Comparison of ENCODE assay signal across 10 cellular contexts in the genomic region with DNA sequence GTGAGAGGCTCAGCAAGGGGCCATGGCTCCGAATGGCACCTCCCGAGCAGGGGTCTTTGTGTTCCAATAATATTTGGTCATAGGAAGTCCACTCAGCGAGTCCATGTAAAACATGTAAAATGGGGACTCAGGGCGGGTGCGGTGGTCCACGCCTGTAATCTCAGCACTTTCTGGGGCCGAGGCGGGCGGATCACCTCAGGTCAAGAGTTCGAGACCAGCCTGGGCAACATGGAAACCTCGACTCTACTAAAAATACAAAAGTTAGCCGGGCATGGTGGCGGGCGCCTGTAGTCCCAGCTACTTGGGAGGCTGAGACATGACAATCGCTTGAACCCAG. TPM values are rescaled to one million over a fixed set of nuclear protein-coding genes. Genes with fewer than 3 reads are reported as not detected.
DNase-seq lines count a peak whose midpoint lies in the region; ATAC-seq, FAIRE-seq and TF ChIP-seq lines count a peak whose summit lies in the region.
"Had no signal": no experiment of that assay in that cellular context is flagged by ENCODE, and none has a peak within 500 bp of the region (broad histone marks: within the 10 kb centered on the region; RNA-seq: fewer than 3 reads in every experiment).

No MANE protein-coding gene starts in this region.

- H3K27me3 Mint-ChIP-seq in activated CD4-positive, alpha-beta memory T cell treated with anti-CD3 and anti-CD28 coated beads for 36 hours: no peaks in the 10 kb centered on the region
- peaks cover 6% of the 10 kb centered on the region for H3K27me3 Mint-ChIP-seq in activated CD4-positive, alpha-beta memory T cell treated with anti-CD3 and anti-CD28 coated beads, Interleukin-2, amount 10 ng/mL, durations not matched to agents 7 days and 5 days
- peaks cover 53% of the 10 kb centered on the region for H3K27me3 Mint-ChIP-seq in WTC11 (ENCODE audit: low read depth)
- peaks cover 13% of the 10 kb centered on the region for H3K27me3 Mint-ChIP-seq in activated T-helper 1 cell treated with anti-CD3 and anti-CD28 coated beads, Interleukin-12 subunit alpha, Interleukin-12 subunit beta, Interleukin-2, Interleukin-4 antibody, amounts not matched to agents 30 ng/mL and 10 ng/mL and 1 ng/mL, durations not matched to agents 14 hours and 24 hours and 36 hours (ENCODE audit: insufficient read depth)

- H3K4me2 ChIP-seq in keratinocyte (ENCODE audit: control insufficient read depth, extremely low read depth, insufficient read depth, low read depth, low read length): peak overlapping the region; percentile 60

- H4K20me1 ChIP-seq in keratinocyte (ENCODE audit: control insufficient read depth, extremely low read depth, insufficient read depth, low read length): no peaks in the 10 kb centered on the region

- dilution Hi-C loops in keratinocyte (cut with MboI; ENCODE audit: extremely low pct_ligation_motif_present, low sequenced_read_pairs): no loop called here

- no peak overlapping the region for H3K27ac ChIP-seq in keratinocyte (ENCODE audit: control insufficient read depth, insufficient read depth, low read length)
- no peak overlapping the region for H3K27ac ChIP-seq in subcutaneous abdominal adipose tissue (ENCODE audit: low read depth, low read length)

- H3K9me3 ChIP-seq in keratinocyte (ENCODE audit: control insufficient read depth, low read depth, low read length) (no peaks in the 10 kb centered on the region), subcutaneous abdominal adipose tissue (ENCODE audit: control insufficient read depth in 5 of 5, low read length in 5 of 5) (peaks cover 0 to 7% (median 3%) of the 10 kb centered on the region in 5 donors)

- DNase-seq in activated CD4-positive, alpha-beta memory T cell treated with anti-CD3 and anti-CD28 coated beads for 36 hours: no peak
- DNase-seq in activated CD4-positive, alpha-beta memory T cell treated with anti-CD3 and anti-CD28 coated beads, Interleukin-2, amount 10 ng/mL, durations not matched to agents 7 days and 5 days: no peak
- no peak for DNase-seq in WTC11 (ENCODE audit: low spot score)
- DNase-seq in keratinocyte (ENCODE audit: low read depth, low spot score): no peak
- DNase-seq in activated T-helper 1 cell treated with anti-CD3 and anti-CD28 coated beads, Interleukin-12 subunit alpha, Interleukin-12 subunit beta, Interleukin-2, Interleukin-4 antibody, amounts not matched to agents 30 ng/mL and 10 ng/mL and 1 ng/mL, durations not matched to agents 14 hours and 24 hours and 36 hours (ENCODE audit: low spot score): no peak
- DNase-seq in T1000 (lab: John Stamatoyannopoulos, UW): no peak

- CTCF ChIA-PET in activated CD4-positive, alpha-beta memory T cell treated with anti-CD3 and anti-CD28 coated beads for 36 hours (lab: Charles Lee): interaction anchor here (0.6 to 3.9 kb wide), 19 partner anchors 9 to 797 kb away, joined by 3 to 70 read pairs (median 4); a partner anchor contains a TSS
- CTCF ChIA-PET in activated CD4-positive, alpha-beta memory T cell treated with anti-CD3 and anti-CD28 coated beads, Interleukin-2, amount 10 ng/mL, durations not matched to agents 7 days and 5 days (lab: Charles Lee): interaction anchor here (0.7 to 7.7 kb wide), 23 partner anchors 8 to 410 kb away, joined by 3 to 123 read pairs (median 4); a partner anchor contains a TSS
- CTCF ChIA-PET in WTC11 (lab: Charles Lee): interaction anchor here (1.0 to 5.7 kb wide), 8 partner anchors 10 to 57 kb away, joined by 3 to 25 read pairs (median 6); no protein-coding TSS in a partner anchor

- no peak for FAIRE-seq in keratinocyte (lab: Jason Lieb, UNC)

- peak overlapping the region; percentile 23 for H3K9ac ChIP-seq in keratinocyte (ENCODE audit: control insufficient read depth, extremely low read depth, insufficient read depth, low read length)
- peak overlapping the region in 3 of 5 donors; percentile 30 to 73 (median 52) for H3K9ac ChIP-seq in subcutaneous abdominal adipose tissue (ENCODE audit: low read length in 5 of 5)

- peaks cover 2% of the 10 kb centered on the region for H3K4me1 ChIP-seq in keratinocyte (ENCODE audit: control insufficient read depth, extremely low read depth, insufficient read depth, low read length)
- H3K4me1 ChIP-seq in subcutaneous abdominal adipose tissue (ENCODE audit: control insufficient read depth in 5 of 5, insufficient read depth in 5 of 5, low read length in 5 of 5): peaks cover 7 to 34% (median 26%) of the 10 kb centered on the region in 5 donors

- H3K27me3 ChIP-seq in keratinocyte (ENCODE audit: control insufficient read depth, extremely low read depth, insufficient read depth, low read length) (peaks cover 6% of the 10 kb centered on the region), subcutaneous abdominal adipose tissue (ENCODE audit: control insufficient read depth in 5 of 5, insufficient read depth in 4 of 5, low read length in 5 of 5) (no peaks in the 10 kb centered on the region)

- H3K9me3 Mint-ChIP-seq in activated CD4-positive, alpha-beta memory T cell treated with anti-CD3 and anti-CD28 coated beads for 36 hours: no peaks in the 10 kb centered on the region
- H3K9me3 Mint-ChIP-seq in activated CD4-positive, alpha-beta memory T cell treated with anti-CD3 and anti-CD28 coated beads, Interleukin-2, amount 10 ng/mL, durations not matched to agents 7 days and 5 days: no peaks in the 10 kb centered on the region
- peaks cover 6% of the 10 kb centered on the region; the same call in 1 of the 2 replicates for H3K9me3 Mint-ChIP-seq in WTC11
- H3K9me3 Mint-ChIP-seq in activated T-helper 1 cell treated with anti-CD3 and anti-CD28 coated beads, Interleukin-12 subunit alpha, Interleukin-12 subunit beta, Interleukin-2, Interleukin-4 antibody, amounts not matched to agents 30 ng/mL and 10 ng/mL and 1 ng/mL, durations not matched to agents 14 hours and 24 hours and 36 hours: no peaks in the 10 kb centered on the region

- intact Hi-C loops in activated CD4-positive, alpha-beta memory T cell treated with anti-CD3 and anti-CD28 coated beads for 36 hours (cut with micrococcal nuclease): loop anchor here (2.0 to 5.0 kb wide), 2 partner anchors 93 to 155 kb away; a partner anchor contains a TSS
- intact Hi-C loops in activated T-helper 1 cell treated with anti-CD3 and anti-CD28 coated beads, Interleukin-12 subunit alpha, Interleukin-12 subunit beta, Interleukin-2, Interleukin-4 antibody, amounts not matched to agents 30 ng/mL and 10 ng/mL and 1 ng/mL, durations not matched to agents 14 hours and 24 hours and 36 hours (cut with micrococcal nuclease): loop anchor here (1.0 to 5.0 kb wide), 8 partner anchors 11 to 222 kb away; a partner anchor contains a TSS

- no peaks in the 10 kb centered on the region for H3K9me1 ChIP-seq in keratinocyte (ENCODE audit: control insufficient read depth, extremely low read depth, insufficient read depth, low read length)

- peak overlapping the region; percentile 49 for H3K4me3 Mint-ChIP-seq in activated CD4-positive, alpha-beta memory T cell treated with anti-CD3 and anti-CD28 coated beads for 36 hours
- no peak overlapping the region for H3K4me3 Mint-ChIP-seq in activated CD4-positive, alpha-beta memory T cell treated with anti-CD3 and anti-CD28 coated beads, Interleukin-2, amount 10 ng/mL, durations not matched to agents 7 days and 5 days
- H3K4me3 Mint-ChIP-seq in WTC11: peak overlapping the region; percentile 12; the same call in 1 of the 2 replicates
- no peak overlapping the region for H3K4me3 Mint-ChIP-seq in activated T-helper 1 cell treated with anti-CD3 and anti-CD28 coated beads, Interleukin-12 subunit alpha, Interleukin-12 subunit beta, Interleukin-2, Interleukin-4 antibody, amounts not matched to agents 30 ng/mL and 10 ng/mL and 1 ng/mL, durations not matched to agents 14 hours and 24 hours and 36 hours

- H2AFZ ChIP-seq in keratinocyte (ENCODE audit: control insufficient read depth, low read length): peak overlapping the region; percentile 64

- ATAC-seq in WTC11 (no peak), GM18520 (IDR thresholded peaks at IDR 0.05; ENCODE audit: unreplicated experiment) (no peak)

- H3K4me3 ChIP-seq in keratinocyte (ENCODE audit: control insufficient read depth in 2 of 3, extremely low read depth in 1 of 3, insufficient read depth in 2 of 3, low read depth in 1 of 3, low read length in 3 of 3) (peak overlapping the region; percentile 34 to 57 (median 57)), subcutaneous abdominal adipose tissue (ENCODE audit: low read depth in 1 of 5, low read length in 5 of 5) (peak overlapping the region in 4 of 5 donors; percentile 42 to 64 (median 57))

- POLR2A ChIA-PET in activated CD4-positive, alpha-beta memory T cell treated with anti-CD3 and anti-CD28 coated beads for 36 hours (lab: Charles Lee): interaction anchor here (0.9 to 1.7 kb wide), 4 partner anchors 11 to 222 kb away, joined by 3 to 26 read pairs (median 4); a partner anchor contains a TSS
- POLR2A ChIA-PET in activated CD4-positive, alpha-beta memory T cell treated with anti-CD3 and anti-CD28 coated beads, Interleukin-2, amount 10 ng/mL, durations not matched to agents 7 days and 5 days (lab: Charles Lee): interaction anchor here (0.6 to 3.7 kb wide), 13 partner anchors 11 to 288 kb away, joined by 3 to 56 read pairs (median 5); a partner anchor contains a TSS
- POLR2A ChIA-PET in WTC11 (lab: Charles Lee): no interaction called here

- no peak for TF ChIP-seq CTCF in WTC11 (IDR thresholded peaks at IDR 0.05)
- TF ChIP-seq CTCF in keratinocyte (optimal IDR thresholded peaks at IDR 0.05 in 1 of 3, IDR thresholded peaks at IDR 0.05 in 1 of 3, conservative IDR thresholded peaks at IDR 0.05 in 1 of 3; ENCODE audit: extremely low read depth in 1 of 3, insufficient read depth in 2 of 3, low read length in 3 of 3): no peak

- no peak overlapping the region for H3K27ac Mint-ChIP-seq in activated CD4-positive, alpha-beta memory T cell treated with anti-CD3 and anti-CD28 coated beads for 36 hours
- no peak overlapping the region for H3K27ac Mint-ChIP-seq in activated CD4-positive, alpha-beta memory T cell treated with anti-CD3 and anti-CD28 coated beads, Interleukin-2, amount 10 ng/mL, durations not matched to agents 7 days and 5 days
- no peak overlapping the region for H3K27ac Mint-ChIP-seq in WTC11
- no peak overlapping the region for H3K27ac Mint-ChIP-seq in activated T-helper 1 cell treated with anti-CD3 and anti-CD28 coated beads, Interleukin-12 subunit alpha, Interleukin-12 subunit beta, Interleukin-2, Interleukin-4 antibody, amounts not matched to agents 30 ng/mL and 10 ng/mL and 1 ng/mL, durations not matched to agents 14 hours and 24 hours and 36 hours

- H3K36me3 ChIP-seq in keratinocyte (ENCODE audit: control insufficient read depth in 2 of 2, extremely low read depth in 1 of 2, insufficient read depth in 2 of 2, low read length in 2 of 2) (no peaks in the 10 kb centered on the region), subcutaneous abdominal adipose tissue (ENCODE audit: control insufficient read depth in 5 of 5, insufficient read depth in 5 of 5, low read length in 5 of 5) (peaks cover 0 to under 1% (median 0%) of the 10 kb centered on the region in 5 donors)

- no peaks in the 10 kb centered on the region for H3K36me3 Mint-ChIP-seq in activated CD4-positive, alpha-beta memory T cell treated with anti-CD3 and anti-CD28 coated beads for 36 hours
- H3K36me3 Mint-ChIP-seq in activated CD4-positive, alpha-beta memory T cell treated with anti-CD3 and anti-CD28 coated beads, Interleukin-2, amount 10 ng/mL, durations not matched to agents 7 days and 5 days (ENCODE audit: low read depth): no peaks in the 10 kb centered on the region
- no peaks in the 10 kb centered on the region for H3K36me3 Mint-ChIP-seq in WTC11
- H3K36me3 Mint-ChIP-seq in activated T-helper 1 cell treated with anti-CD3 and anti-CD28 coated beads, Interleukin-12 subunit alpha, Interleukin-12 subunit beta, Interleukin-2, Interleukin-4 antibody, amounts not matched to agents 30 ng/mL and 10 ng/mL and 1 ng/mL, durations not matched to agents 14 hours and 24 hours and 36 hours (ENCODE audit: low read depth): peaks cover 4% of the 10 kb centered on the region

- H3K79me2 ChIP-seq in keratinocyte (ENCODE audit: control insufficient read depth, insufficient read depth, low read length): no peaks in the 10 kb centered on the region

- peaks cover 9% of the 10 kb centered on the region for H3K4me1 Mint-ChIP-seq in activated CD4-positive, alpha-beta memory T cell treated with anti-CD3 and anti-CD28 coated beads for 36 hours (ENCODE audit: low read depth)
- H3K4me1 Mint-ChIP-seq in activated CD4-positive, alpha-beta memory T cell treated with anti-CD3 and anti-CD28 coated beads, Interleukin-2, amount 10 ng/mL, durations not matched to agents 7 days and 5 days: peaks cover 14% of the 10 kb centered on the region
- peaks cover 5% of the 10 kb centered on the region; the same call in 1 of the 2 replicates for H3K4me1 Mint-ChIP-seq in WTC11
- H3K4me1 Mint-ChIP-seq in activated T-helper 1 cell treated with anti-CD3 and anti-CD28 coated beads, Interleukin-12 subunit alpha, Interleukin-12 subunit beta, Interleukin-2, Interleukin-4 antibody, amounts not matched to agents 30 ng/mL and 10 ng/mL and 1 ng/mL, durations not matched to agents 14 hours and 24 hours and 36 hours (ENCODE audit: low read depth): peaks cover 24% of the 10 kb centered on the region

RNA-seq across cellular contexts. Expression of a gene that starts 26.4 kb away (rescaled TPM):
- total RNA-seq in activated CD4-positive, alpha-beta memory T cell treated with anti-CD3 and anti-CD28 coated beads for 36 hours: under 1 TPM; 0.12 to 0.24 TPM
- not detected for total RNA-seq in activated CD4-positive, alpha-beta memory T cell treated with anti-CD3 and anti-CD28 coated beads, Interleukin-2, amount 10 ng/mL, durations not matched to agents 7 days and 5 days
- total RNA-seq in WTC11 (2021): 0.16 to 0.31 TPM (median 0.16 TPM) in 3 replicates
- not detected in 3 replicates for polyA plus RNA-seq in keratinocyte
- not detected for polyA plus RNA-seq in keratinocyte (2011; ENCODE audit: low read depth)
- not detected in 2 replicates for polyA plus RNA-seq in keratinocyte (2011; cell fraction: cytosol; rRNA removed)
- polyA plus RNA-seq in keratinocyte (2011; cell fraction: nucleus; rRNA removed): not detected in 2 replicates
- polyA plus RNA-seq in keratinocyte (2012; ENCODE audit: low replicate concordance): 0.16 TPM in 1 of 2 replicates, not detected in the other
- not detected in 3 replicates for polyA minus RNA-seq in keratinocyte
- polyA minus RNA-seq in keratinocyte (2011; cell fraction: cytosol; rRNA and poly(A)+ RNA removed): not detected
- not detected in 2 replicates for polyA minus RNA-seq in keratinocyte (2011; cell fraction: nucleus; rRNA and poly(A)+ RNA removed)
- 0.21 and 0.22 TPM in 2 replicates for total RNA-seq in activated T-helper 1 cell treated with anti-CD3 and anti-CD28 coated beads, Interleukin-12 subunit alpha, Interleukin-12 subunit beta, Interleukin-2, Interleukin-4 antibody, amounts not matched to agents 30 ng/mL and 10 ng/mL and 1 ng/mL, durations not matched to agents 14 hours and 24 hours and 36 hours

RNA-seq across cellular contexts. Expression of a gene that starts 33.1 kb away (rescaled TPM):
- not detected for total RNA-seq in activated CD4-positive, alpha-beta memory T cell treated with anti-CD3 and anti-CD28 coated beads for 36 hours
- not detected for total RNA-seq in activated CD4-positive, alpha-beta memory T cell treated with anti-CD3 and anti-CD28 coated beads, Interleukin-2, amount 10 ng/mL, durations not matched to agents 7 days and 5 days
- not detected in 3 replicates for total RNA-seq in WTC11 (2021)
- not detected in 3 replicates for polyA plus RNA-seq in keratinocyte
- polyA plus RNA-seq in keratinocyte (2011; ENCODE audit: low read depth): not detected
- polyA plus RNA-seq in keratinocyte (2011; cell fraction: cytosol; rRNA removed): not detected in 2 replicates
- not detected in 2 replicates for polyA plus RNA-seq in keratinocyte (2011; cell fraction: nucleus; rRNA removed)
- polyA plus RNA-seq in keratinocyte (2012; ENCODE audit: low replicate concordance): not detected in 2 replicates
- polyA minus RNA-seq in keratinocyte: not detected in 3 replicates
- polyA minus RNA-seq in keratinocyte (2011; cell fraction: cytosol; rRNA and poly(A)+ RNA removed): not detected
- polyA minus RNA-seq in keratinocyte (2011; cell fraction: nucleus; rRNA and poly(A)+ RNA removed): not detected in 2 replicates
- not detected in 2 replicates for total RNA-seq in activated T-helper 1 cell treated with anti-CD3 and anti-CD28 coated beads, Interleukin-12 subunit alpha, Interleukin-12 subunit beta, Interleukin-2, Interleukin-4 antibody, amounts not matched to agents 30 ng/mL and 10 ng/mL and 1 ng/mL, durations not matched to agents 14 hours and 24 hours and 36 hours
- total RNA-seq: myocyte, SK-MEL-5 had no signal

RNA-seq across cellular contexts. Expression of a gene that starts 33.6 kb away (rescaled TPM):
- total RNA-seq in activated CD4-positive, alpha-beta memory T cell treated with anti-CD3 and anti-CD28 coated beads for 36 hours: under 1 TPM in 1 of 2 experiments, not detected in 1; 0.24 TPM
- total RNA-seq in activated CD4-positive, alpha-beta memory T cell treated with anti-CD3 and anti-CD28 coated beads, Interleukin-2, amount 10 ng/mL, durations not matched to agents 7 days and 5 days: under 1 TPM in 1 of 2 experiments, not detected in 1; 0.15 TPM
- 2.3 to 2.9 TPM (median 2.6 TPM) in 3 replicates for total RNA-seq in WTC11 (2021)
- 0.11 to 0.26 TPM (median 0.22 TPM) in 3 replicates for polyA plus RNA-seq in keratinocyte
- polyA plus RNA-seq in keratinocyte (2011; ENCODE audit: low read depth): 0.45 TPM
- 0.12 and 0.14 TPM in 2 replicates for polyA plus RNA-seq in keratinocyte (2011; cell fraction: cytosol; rRNA removed)
- 0.19 and 0.45 TPM in 2 replicates for polyA plus RNA-seq in keratinocyte (2011; cell fraction: nucleus; rRNA removed)
- 0.17 and 0.24 TPM in 2 replicates for polyA plus RNA-seq in keratinocyte (2012; ENCODE audit: low replicate concordance)
- polyA minus RNA-seq in keratinocyte: 0.58 TPM in 1 of 3 replicates, not detected in the others
- not detected for polyA minus RNA-seq in keratinocyte (2011; cell fraction: cytosol; rRNA and poly(A)+ RNA removed)
- not detected in 2 replicates for polyA minus RNA-seq in keratinocyte (2011; cell fraction: nucleus; rRNA and poly(A)+ RNA removed)
- total RNA-seq in activated T-helper 1 cell treated with anti-CD3 and anti-CD28 coated beads, Interleukin-12 subunit alpha, Interleukin-12 subunit beta, Interleukin-2, Interleukin-4 antibody, amounts not matched to agents 30 ng/mL and 10 ng/mL and 1 ng/mL, durations not matched to agents 14 hours and 24 hours and 36 hours: 0.13 and 0.29 TPM in 2 replicates

Comparison
In these comparisons a context has a peak if more than half of its experiments do, and no peak if none do; other contexts are left out.
1. H3K4me3 Mint-ChIP-seq: peak in activated CD4-positive, alpha-beta memory T cell treated with anti-CD3 and anti-CD28 coated beads for 36 hours (single experiment) and WTC11 (single experiment); none in activated CD4-positive, alpha-beta memory T cell treated with anti-CD3 and anti-CD28 coated beads, Interleukin-2, amount 10 ng/mL, durations not matched to agents 7 days and 5 days (single experiment) and activated T-helper 1 cell treated with anti-CD3 and anti-CD28 coated beads, Interleukin-12 subunit alpha, Interleukin-12 subunit beta, Interleukin-2, Interleukin-4 antibody, amounts not matched to agents 30 ng/mL and 10 ng/mL and 1 ng/mL, durations not matched to agents 14 hours and 24 hours and 36 hours (single experiment).